28 cellular contexts compared by ENCODE assay signal in the genomic region with DNA sequence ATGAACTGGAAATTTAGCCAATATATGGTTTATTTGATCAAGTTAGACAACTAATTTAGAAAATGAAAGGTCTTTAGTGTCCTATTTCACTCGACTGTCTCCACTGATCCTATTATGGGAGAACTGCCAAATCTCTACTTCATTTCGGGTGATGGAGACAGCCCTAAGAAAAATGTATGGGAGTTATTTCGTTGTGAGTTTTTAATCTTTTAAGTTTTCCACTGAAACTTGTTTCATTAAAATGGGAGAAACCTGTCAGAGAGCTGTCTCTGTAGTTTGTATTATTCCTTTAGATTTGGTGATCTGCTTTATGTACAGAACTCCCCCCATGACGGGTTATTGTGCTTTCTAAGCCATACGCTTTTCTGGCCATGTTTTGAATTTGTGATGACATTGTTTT.
"Had no signal": no experiment of that assay in that cellular context is flagged by ENCODE, and none has a peak within 500 bp of the region (broad histone marks: within the 10 kb centered on the region; RNA-seq: fewer than 3 reads in every experiment).

No MANE protein-coding gene starts in this region.

- H3K4me1 ChIP-seq: adrenal gland, body of pancreas, esophagus muscularis mucosa, gastrocnemius medialis had no signal

- ATAC-seq: activated CD8-positive, alpha-beta T cell treated with anti-CD3 and anti-CD28 coated beads for 36 hours; activated naive CD8-positive, alpha-beta T cell treated with anti-CD3 and anti-CD28 coated beads, Interleukin-2, amount 50 U/mL, for 24 hours; activated T-cell treated with anti-CD3 and anti-CD28 coated beads, Interleukin-2, amount 50 U/mL, for 4 hours; body of pancreas; effector memory CD8-positive, alpha-beta T cell; foreskin keratinocyte; gastrocnemius medialis; heart left ventricle had no signal

- H3K4me3 ChIP-seq: adrenal gland, body of pancreas, esophagus muscularis mucosa, gastrocnemius medialis, heart left ventricle had no signal

- H3K36me3 ChIP-seq: adrenal gland, esophagus muscularis mucosa, gastrocnemius medialis, heart left ventricle had no signal

- H3K9me3 ChIP-seq: adrenal gland, body of pancreas, esophagus muscularis mucosa, gastrocnemius medialis, heart left ventricle had no signal

- H3K27ac ChIP-seq: adrenal gland, body of pancreas, esophagus muscularis mucosa, foreskin keratinocyte, gastrocnemius medialis, heart left ventricle had no signal

- DNase-seq: activated CD4-positive, alpha-beta T cell treated with anti-CD3 and anti-CD28 coated beads for 1 hour; activated CD4-positive, alpha-beta T cell treated with anti-CD3 and anti-CD28 coated beads for 4 hours; activated CD4-positive, alpha-beta T cell treated with anti-CD3 and anti-CD28 coated beads, Interleukin-2, amount 50 U/mL, for 1 hour; activated CD4-positive, alpha-beta T cell treated with anti-CD3 and anti-CD28 coated beads, Interleukin-2, amount 50 U/mL, for 48 hours; activated CD4-positive, CD25-positive, alpha-beta regulatory T cell; activated CD8-positive, alpha-beta memory T cell treated with anti-CD3 and anti-CD28 coated beads for 24 hours; activated CD8-positive, alpha-beta T cell treated with anti-CD3 and anti-CD28 coated beads for 36 hours; activated effector memory CD4-positive, alpha-beta T cell treated with anti-CD3 and anti-CD28 coated beads, Interleukin-2, amount 50 U/mL, for 16 hours; activated naive CD4-positive, alpha-beta T cell treated with anti-CD3 and anti-CD28 coated beads for 36 hours; activated naive CD8-positive, alpha-beta T cell treated with anti-CD3 and anti-CD28 coated beads for 36 hours; activated naive CD8-positive, alpha-beta T cell treated with anti-CD3 and anti-CD28 coated beads, Interleukin-2, amount 50 U/mL, for 24 hours; activated T-cell treated with anti-CD3 and anti-CD28 coated beads, Interleukin-2, amount 50 U/mL, for 4 hours; adrenal gland; amygdala; aorta; body of pancreas; caudate nucleus; cortex of kidney; dermis blood vessel endothelial cell; effector CD4-positive, alpha-beta T cell; effector memory CD8-positive, alpha-beta T cell; erythroblast; foreskin keratinocyte; gastrocnemius medialis; glutamatergic neuron; heart left ventricle; hypothalamus had no signal
